2 cellular contexts compared by ENCODE assay signal in genomic region chr20:37413354-37413753, GRCh38.
TF ChIP-seq lines count a peak whose summit lies in the region.

No MANE protein-coding gene starts in this region.

TF ChIP-seq in GM23338, 12 proteins besides CTCF, POLR2A, EP300 and RAD21:
- TF ChIP-seq ZNF331 (CRISPR knock-in tag; IDR thresholded peaks at IDR 0.05; ENCODE audit: low read depth): no peak

TF ChIP-seq in H1, 55 proteins besides CTCF, POLR2A, EP300 and RAD21:
- TF ChIP-seq NRF1 (IDR thresholded peaks at IDR 0.05; ENCODE audit: low read depth, low read length) (no peak), RNF2 (IDR thresholded peaks at IDR 0.05; ENCODE audit: borderline replicate concordance, low read depth, low read length, missing control alignments, poor library complexity, severe bottlenecking) (no peak), SIX5 (IDR thresholded peaks at IDR 0.05; ENCODE audit: low read depth, low read length) (no peak), RFX5 (IDR thresholded peaks at IDR 0.05; ENCODE audit: borderline replicate concordance, low read depth, low read length) (no peak), SP2 (IDR thresholded peaks at IDR 0.05; ENCODE audit: low read length) (no peak), PHF8 (conservative IDR thresholded peaks at IDR 0.05; ENCODE audit: low read depth, low read length) (no peak), KDM4A (IDR thresholded peaks at IDR 0.05; ENCODE audit: low read depth, low read length, severe bottlenecking) (no peak), FOSL1 (IDR thresholded peaks at IDR 0.05; ENCODE audit: insufficient read depth, low read depth, low read length) (no peak), CEBPB (IDR thresholded peaks at IDR 0.05; ENCODE audit: low read depth, low read length) (no peak), SIRT6 (IDR thresholded peaks at IDR 0.05; ENCODE audit: low read length) (no peak), JUND (IDR thresholded peaks at IDR 0.05; ENCODE audit: low read length) (no peak), RBBP5 (IDR thresholded peaks at IDR 0.05; ENCODE audit: borderline replicate concordance, low read depth, low read length) (no peak), CBX5 (IDR thresholded peaks at IDR 0.05; ENCODE audit: low read depth, low read length) (no peak), KDM1A (IDR thresholded peaks at IDR 0.05; ENCODE audit: borderline replicate concordance, low read length) (no peak), TAF1 (IDR thresholded peaks at IDR 0.05; ENCODE audit: low read depth, low read length) (no peak), BCL11A (IDR thresholded peaks at IDR 0.05; ENCODE audit: low read depth in 2 of 2, low read length in 2 of 2) (no peak), CTBP2 (IDR thresholded peaks at IDR 0.05; ENCODE audit: borderline replicate concordance, insufficient read depth, insufficient read length, low read length) (no peak), KDM5A (IDR thresholded peaks at IDR 0.05; ENCODE audit: low read length) (no peak)
- TF ChIP-seq, protein P1, sequence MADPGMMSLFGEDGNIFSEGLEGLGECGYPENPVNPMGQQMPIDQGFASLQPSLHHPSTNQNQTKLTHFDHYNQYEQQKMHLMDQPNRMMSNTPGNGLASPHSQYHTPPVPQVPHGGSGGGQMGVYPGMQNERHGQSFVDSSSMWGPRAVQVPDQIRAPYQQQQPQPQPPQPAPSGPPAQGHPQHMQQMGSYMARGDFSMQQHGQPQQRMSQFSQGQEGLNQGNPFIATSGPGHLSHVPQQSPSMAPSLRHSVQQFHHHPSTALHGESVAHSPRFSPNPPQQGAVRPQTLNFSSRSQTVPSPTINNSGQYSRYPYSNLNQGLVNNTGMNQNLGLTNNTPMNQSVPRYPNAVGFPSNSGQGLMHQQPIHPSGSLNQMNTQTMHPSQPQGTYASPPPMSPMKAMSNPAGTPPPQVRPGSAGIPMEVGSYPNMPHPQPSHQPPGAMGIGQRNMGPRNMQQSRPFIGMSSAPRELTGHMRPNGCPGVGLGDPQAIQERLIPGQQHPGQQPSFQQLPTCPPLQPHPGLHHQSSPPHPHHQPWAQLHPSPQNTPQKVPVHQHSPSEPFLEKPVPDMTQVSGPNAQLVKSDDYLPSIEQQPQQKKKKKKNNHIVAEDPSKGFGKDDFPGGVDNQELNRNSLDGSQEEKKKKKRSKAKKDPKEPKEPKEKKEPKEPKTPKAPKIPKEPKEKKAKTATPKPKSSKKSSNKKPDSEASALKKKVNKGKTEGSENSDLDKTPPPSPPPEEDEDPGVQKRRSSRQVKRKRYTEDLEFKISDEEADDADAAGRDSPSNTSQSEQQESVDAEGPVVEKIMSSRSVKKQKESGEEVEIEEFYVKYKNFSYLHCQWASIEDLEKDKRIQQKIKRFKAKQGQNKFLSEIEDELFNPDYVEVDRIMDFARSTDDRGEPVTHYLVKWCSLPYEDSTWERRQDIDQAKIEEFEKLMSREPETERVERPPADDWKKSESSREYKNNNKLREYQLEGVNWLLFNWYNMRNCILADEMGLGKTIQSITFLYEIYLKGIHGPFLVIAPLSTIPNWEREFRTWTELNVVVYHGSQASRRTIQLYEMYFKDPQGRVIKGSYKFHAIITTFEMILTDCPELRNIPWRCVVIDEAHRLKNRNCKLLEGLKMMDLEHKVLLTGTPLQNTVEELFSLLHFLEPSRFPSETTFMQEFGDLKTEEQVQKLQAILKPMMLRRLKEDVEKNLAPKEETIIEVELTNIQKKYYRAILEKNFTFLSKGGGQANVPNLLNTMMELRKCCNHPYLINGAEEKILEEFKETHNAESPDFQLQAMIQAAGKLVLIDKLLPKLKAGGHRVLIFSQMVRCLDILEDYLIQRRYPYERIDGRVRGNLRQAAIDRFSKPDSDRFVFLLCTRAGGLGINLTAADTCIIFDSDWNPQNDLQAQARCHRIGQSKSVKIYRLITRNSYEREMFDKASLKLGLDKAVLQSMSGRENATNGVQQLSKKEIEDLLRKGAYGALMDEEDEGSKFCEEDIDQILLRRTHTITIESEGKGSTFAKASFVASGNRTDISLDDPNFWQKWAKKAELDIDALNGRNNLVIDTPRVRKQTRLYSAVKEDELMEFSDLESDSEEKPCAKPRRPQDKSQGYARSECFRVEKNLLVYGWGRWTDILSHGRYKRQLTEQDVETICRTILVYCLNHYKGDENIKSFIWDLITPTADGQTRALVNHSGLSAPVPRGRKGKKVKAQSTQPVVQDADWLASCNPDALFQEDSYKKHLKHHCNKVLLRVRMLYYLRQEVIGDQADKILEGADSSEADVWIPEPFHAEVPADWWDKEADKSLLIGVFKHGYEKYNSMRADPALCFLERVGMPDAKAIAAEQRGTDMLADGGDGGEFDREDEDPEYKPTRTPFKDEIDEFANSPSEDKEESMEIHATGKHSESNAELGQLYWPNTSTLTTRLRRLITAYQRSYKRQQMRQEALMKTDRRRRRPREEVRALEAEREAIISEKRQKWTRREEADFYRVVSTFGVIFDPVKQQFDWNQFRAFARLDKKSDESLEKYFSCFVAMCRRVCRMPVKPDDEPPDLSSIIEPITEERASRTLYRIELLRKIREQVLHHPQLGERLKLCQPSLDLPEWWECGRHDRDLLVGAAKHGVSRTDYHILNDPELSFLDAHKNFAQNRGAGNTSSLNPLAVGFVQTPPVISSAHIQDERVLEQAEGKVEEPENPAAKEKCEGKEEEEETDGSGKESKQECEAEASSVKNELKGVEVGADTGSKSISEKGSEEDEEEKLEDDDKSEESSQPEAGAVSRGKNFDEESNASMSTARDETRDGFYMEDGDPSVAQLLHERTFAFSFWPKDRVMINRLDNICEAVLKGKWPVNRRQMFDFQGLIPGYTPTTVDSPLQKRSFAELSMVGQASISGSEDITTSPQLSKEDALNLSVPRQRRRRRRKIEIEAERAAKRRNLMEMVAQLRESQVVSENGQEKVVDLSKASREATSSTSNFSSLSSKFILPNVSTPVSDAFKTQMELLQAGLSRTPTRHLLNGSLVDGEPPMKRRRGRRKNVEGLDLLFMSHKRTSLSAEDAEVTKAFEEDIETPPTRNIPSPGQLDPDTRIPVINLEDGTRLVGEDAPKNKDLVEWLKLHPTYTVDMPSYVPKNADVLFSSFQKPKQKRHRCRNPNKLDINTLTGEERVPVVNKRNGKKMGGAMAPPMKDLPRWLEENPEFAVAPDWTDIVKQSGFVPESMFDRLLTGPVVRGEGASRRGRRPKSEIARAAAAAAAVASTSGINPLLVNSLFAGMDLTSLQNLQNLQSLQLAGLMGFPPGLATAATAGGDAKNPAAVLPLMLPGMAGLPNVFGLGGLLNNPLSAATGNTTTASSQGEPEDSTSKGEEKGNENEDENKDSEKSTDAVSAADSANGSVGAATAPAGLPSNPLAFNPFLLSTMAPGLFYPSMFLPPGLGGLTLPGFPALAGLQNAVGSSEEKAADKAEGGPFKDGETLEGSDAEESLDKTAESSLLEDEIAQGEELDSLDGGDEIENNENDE (IDR thresholded peaks at IDR 0.05; ENCODE audit: insufficient replicate concordance, low read length): no peak
